In genomic region chr10:89378006-89378627, GRCh38 we compare ENCODE assay signal across 2 cellular contexts.
TF ChIP-seq lines count a peak whose summit lies in the region.

IFIT1B (plus strand) TSS chr10:89378056; CDS start chr10:89378136, 80 bp downstream.

TF ChIP-seq in HEK293, 187 proteins besides CTCF, POLR2A, EP300 and RAD21 (continued from another document):
- peak; percentile 79 for TF ChIP-seq REST (tag by site-specific recombination; IDR thresholded peaks at IDR 0.05)

TF ChIP-seq in GM12878, 131 proteins besides CTCF, POLR2A, EP300 and RAD21 (continued from another document):
- TF ChIP-seq REST (IDR thresholded peaks at IDR 0.05; ENCODE audit: low read depth, low read length) (peak; percentile 40; the same call in 1 of the 2 replicates), YBX1 (IDR thresholded peaks at IDR 0.05) (no peak), MAX (IDR thresholded peaks at IDR 0.05; ENCODE audit: low read depth, low read length) (no peak), CEBPB (IDR thresholded peaks at IDR 0.05; ENCODE audit: borderline replicate concordance in 1 of 2, low read depth in 2 of 2, low read length in 2 of 2) (no peak), ETV6 (conservative IDR thresholded peaks at IDR 0.05 in 1 of 2, IDR thresholded peaks at IDR 0.05 in 1 of 2; ENCODE audit: borderline replicate concordance in 1 of 2, low read depth in 1 of 2) (no peak)
